Comparison of ENCODE assay signal across 6 cellular contexts in the genomic region with DNA sequence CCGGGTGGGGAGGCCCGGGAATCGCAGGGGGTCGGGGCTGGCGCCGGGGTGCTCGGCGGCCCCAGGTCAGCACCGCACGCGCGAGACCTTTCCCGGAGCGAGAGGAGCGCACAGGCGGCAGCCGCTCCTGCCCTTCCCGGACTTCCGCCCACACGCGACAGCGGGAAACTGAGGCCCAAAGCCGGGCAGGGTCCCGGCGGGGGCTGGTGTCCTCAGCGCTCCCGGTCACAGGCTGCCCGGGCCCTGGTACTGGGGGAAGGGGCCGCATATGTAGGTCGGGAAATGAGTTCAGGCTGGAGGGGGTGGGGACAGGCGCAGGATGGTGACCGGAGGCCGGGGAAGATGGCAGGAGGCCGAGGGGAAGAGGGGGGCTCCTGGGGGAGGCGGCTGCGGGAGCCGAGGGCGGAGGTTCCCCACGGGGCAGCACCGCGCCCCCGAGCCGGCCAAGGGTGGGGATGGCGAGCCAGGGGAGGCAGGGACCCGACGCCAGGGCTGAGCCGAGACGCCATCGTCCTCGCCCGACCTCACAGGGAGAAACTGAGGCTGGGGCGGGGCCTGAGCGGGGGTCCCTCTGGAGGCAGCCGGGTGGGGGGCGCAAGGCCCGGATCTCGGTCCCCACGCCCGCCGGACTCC.
DNase-seq lines count a peak whose midpoint lies in the region; ATAC-seq lines count a peak whose summit lies in the region.

No MANE protein-coding gene starts in this region.

- H3K27ac Mint-ChIP-seq in stimulated activated naive CD8-positive, alpha-beta T cell treated with anti-CD3 and anti-CD28 coated beads, Interleukin-15, Interleukin-2, amounts not matched to agents 100 ng/mL and 50 ng/mL, for 24 hours: no peak overlapping the region

- ATAC-seq in stimulated activated naive CD8-positive, alpha-beta T cell treated with anti-CD3 and anti-CD28 coated beads, Interleukin-15, Interleukin-2, amounts not matched to agents 100 U/mL and 50 U/mL, for 24 hours: no peak
- ATAC-seq in GM18909 (IDR thresholded peaks at IDR 0.05; ENCODE audit: poor library complexity, unreplicated experiment) (no peak), GM21723 (IDR thresholded peaks at IDR 0.05; ENCODE audit: unreplicated experiment) (no peak)

- peaks cover 29% of the 10 kb centered on the region for H3K36me3 ChIP-seq in iPS DF 6.9 (ENCODE audit: control insufficient read depth, insufficient read depth, low read length)

- peaks cover 5% of the 10 kb centered on the region; the same call in 1 of the 2 replicates for H3K4me1 ChIP-seq in iPS DF 6.9 (ENCODE audit: control insufficient read depth, insufficient read depth, low read length)

- no peaks in the 10 kb centered on the region for H3K9me3 ChIP-seq in iPS DF 6.9 (ENCODE audit: control insufficient read depth, insufficient read depth, low read length)

- peaks cover 18% of the 10 kb centered on the region for H3K4me1 Mint-ChIP-seq in stimulated activated naive CD8-positive, alpha-beta T cell treated with anti-CD3 and anti-CD28 coated beads, Interleukin-15, Interleukin-2, amounts not matched to agents 100 ng/mL and 50 ng/mL, for 24 hours (ENCODE audit: low read depth)

- no peaks in the 10 kb centered on the region for H3K27me3 ChIP-seq in iPS DF 6.9 (ENCODE audit: control insufficient read depth, insufficient read depth, low read length)

- no peaks in the 10 kb centered on the region for H3K9me3 Mint-ChIP-seq in stimulated activated naive CD8-positive, alpha-beta T cell treated with anti-CD3 and anti-CD28 coated beads, Interleukin-15, Interleukin-2, amounts not matched to agents 100 ng/mL and 50 ng/mL, for 24 hours

- no peak for DNase-seq in stimulated activated naive CD8-positive, alpha-beta T cell treated with anti-CD3 and anti-CD28 coated beads, Interleukin-15, Interleukin-2, amounts not matched to agents 100 U/mL and 50 U/mL, for 24 hours
- DNase-seq in iPS DF 6.9 (ENCODE audit: low read depth, low spot score) (no peak), SKM-1 treated with dmso at 0.1 percent for 144 hours (lab: John Stamatoyannopoulos, UW; ENCODE audit: unreplicated experiment) (no peak)

- H3K36me3 Mint-ChIP-seq in stimulated activated naive CD8-positive, alpha-beta T cell treated with anti-CD3 and anti-CD28 coated beads, Interleukin-15, Interleukin-2, amounts not matched to agents 100 ng/mL and 50 ng/mL, for 24 hours (ENCODE audit: low read depth): no peaks in the 10 kb centered on the region

- H3K27ac ChIP-seq in iPS DF 6.9 (ENCODE audit: low read length): no peak overlapping the region

- peak overlapping the region; percentile 30 for H3K4me3 Mint-ChIP-seq in stimulated activated naive CD8-positive, alpha-beta T cell treated with anti-CD3 and anti-CD28 coated beads, Interleukin-15, Interleukin-2, amounts not matched to agents 100 ng/mL and 50 ng/mL, for 24 hours

- H3K27me3 Mint-ChIP-seq in stimulated activated naive CD8-positive, alpha-beta T cell treated with anti-CD3 and anti-CD28 coated beads, Interleukin-15, Interleukin-2, amounts not matched to agents 100 ng/mL and 50 ng/mL, for 24 hours: peaks cover 8% of the 10 kb centered on the region

- WGBS in iPS DF 6.9 (ENCODE audit: insufficient coverage, insufficient read length): no CpG with 5 or more reads among the region's 60 CpGs

- H3K4me3 ChIP-seq in iPS DF 6.9 (ENCODE audit: low read length): peak overlapping the region; percentile 77
